13 cellular contexts compared by ENCODE assay signal in the genomic region with DNA sequence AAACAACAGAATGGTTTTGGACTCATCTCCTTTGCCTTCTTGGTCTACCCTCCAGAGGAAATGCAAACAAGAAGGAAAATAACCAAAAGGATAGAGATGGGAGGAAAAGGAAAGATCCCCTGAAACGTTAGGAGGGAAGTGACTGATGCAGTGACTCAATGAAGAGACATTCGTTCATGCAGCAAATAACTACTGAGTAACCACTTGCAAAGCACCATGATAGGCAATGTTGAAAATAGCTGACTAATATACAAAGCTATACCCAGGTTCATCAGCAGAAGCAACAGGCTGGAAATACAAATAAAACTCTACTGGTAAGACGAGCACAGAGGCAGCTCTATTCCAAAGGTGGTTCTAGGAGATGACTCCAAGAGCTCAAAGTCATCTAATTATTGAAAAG. TPM values are rescaled to one million over a fixed set of nuclear protein-coding genes. Genes with fewer than 3 reads are reported as not detected.
DNase-seq lines count a peak whose midpoint lies in the region; ATAC-seq and TF ChIP-seq lines count a peak whose summit lies in the region.
"Had no signal": no experiment of that assay in that cellular context is flagged by ENCODE, and none has a peak within 500 bp of the region (broad histone marks: within the 10 kb centered on the region; RNA-seq: fewer than 3 reads in every experiment).

No MANE protein-coding gene starts in this region.

- H3K9me3 ChIP-seq in HCT116 (ENCODE audit: control insufficient read depth in 1 of 2, insufficient read depth in 1 of 2, low read depth in 1 of 2, low read length in 2 of 2) (no peaks in the 10 kb centered on the region), hepatocyte (ENCODE audit: low read depth) (no peaks in the 10 kb centered on the region), spleen (no peaks in the 10 kb centered on the region)
- H3K9me3 ChIP-seq: Caco-2 had no signal

- ATAC-seq in HCT116 (peak; percentile 50; the same call in 1 of the 2 replicates), GM18505 (IDR thresholded peaks at IDR 0.05; ENCODE audit: unreplicated experiment) (no peak)

- H3K4me3 ChIP-seq in HCT116 (replicated peaks in 1 of 2; ENCODE audit: low read depth in 1 of 2, low read length in 2 of 2) = 0 out of 4 replicates have a peak overlapping the region, but pooled peaks of 1 of the 2 experiments have one; percentile 1
- H3K4me3 ChIP-seq in hepatocyte = no peak overlapping the region
- H3K4me3 ChIP-seq in spleen = no peak overlapping the region

- RAD21 ChIA-PET in HCT116 (lab: Charles Lee; ENCODE audit: low non-redundant PET in 1 of 2, low total read pairs in 2 of 2, uncharacterized antibody in 2 of 2, unreplicated experiment in 2 of 2) = no interaction called here

- TF ChIP-seq POLR2A in HCT116 (IDR thresholded peaks at IDR 0.05; ENCODE audit: borderline replicate concordance, extremely low read depth, insufficient read depth, insufficient read length) = no peak
- TF ChIP-seq POLR2A in spleen (IDR thresholded peaks at IDR 0.05) = no peak
- TF ChIP-seq POLR2A in GM18505 (IDR thresholded peaks at IDR 0.05; ENCODE audit: borderline replicate concordance, extremely low read depth, insufficient read depth, insufficient read length) = no peak

- H3K9me2 ChIP-seq in HCT116 (ENCODE audit: insufficient read depth) (no peaks in the 10 kb centered on the region), hepatocyte (replicated peaks; ENCODE audit: insufficient read depth) (no peaks in the 10 kb centered on the region)

- CTCF ChIA-PET in HCT116 (lab: Charles Lee) = interaction anchor here (1.4 kb wide), 1 partner anchor 64 kb away, joined by 5 read pairs; no protein-coding TSS in a partner anchor

- 66% methylated on average over 3 of the region's 3 CpGs for WGBS in hepatocyte (ENCODE audit: low lambda C conversion rate, missing lambda C conversion rate)
- WGBS in spleen, 5 donors = 48 to 70% (median 53%) methylated on average over 3 of the region's 3 CpGs

- H3K4me2 ChIP-seq in HCT116 (ENCODE audit: low read length) (peak overlapping the region; percentile 43), hepatocyte (no peak overlapping the region)

- TF ChIP-seq CTCF in HCT116 (IDR thresholded peaks at IDR 0.05 in 2 of 3, conservative IDR thresholded peaks at IDR 0.05 in 1 of 3; ENCODE audit: borderline replicate concordance in 1 of 3, insufficient read depth in 1 of 3, low read depth in 2 of 3, low read length in 2 of 3) (no peak), hepatocyte (IDR thresholded peaks at IDR 0.05; ENCODE audit: poor library complexity) (no peak), spleen (IDR thresholded peaks at IDR 0.05 in 8 of 11, conservative IDR thresholded peaks at IDR 0.05 in 3 of 11) (no peak)

- H4K20me1 ChIP-seq in HCT116 (ENCODE audit: insufficient read depth) = no peaks in the 10 kb centered on the region
- no peaks in the 10 kb centered on the region for H4K20me1 ChIP-seq in hepatocyte (ENCODE audit: insufficient read depth, poor library complexity, severe bottlenecking)

- intact Hi-C loops in HCT116 (cut with micrococcal nuclease) (no loop called here), spleen (cut with DNase I; ENCODE audit: low total_unique reads) (no loop called here)

- H3K79me2 ChIP-seq in HCT116 (ENCODE audit: insufficient read depth, low read length) (no peaks in the 10 kb centered on the region), hepatocyte (peaks cover 9% of the 10 kb centered on the region)

- no peak overlapping the region for H3K9ac ChIP-seq in HCT116 (ENCODE audit: low read length)
- H3K9ac ChIP-seq: parathyroid adenoma had no signal

- POLR2A ChIA-PET in HCT116 (lab: Charles Lee) = interaction anchor here (0.9 kb wide), 1 partner anchor 25 kb away, joined by 3 read pairs; no protein-coding TSS in a partner anchor

- in situ Hi-C loops in ACHN (cut with HindIII; ENCODE audit: low pct_ligation_motif_present, low pct_unique_long_range_greater_than_20kb, low sequenced_read_pairs) = no loop called here

- no peaks in the 10 kb centered on the region for H3K36me3 ChIP-seq in HCT116 (ENCODE audit: control insufficient read depth in 1 of 2, insufficient read depth in 2 of 2, low read length in 2 of 2)
- H3K36me3 ChIP-seq in hepatocyte (replicated peaks; ENCODE audit: insufficient read depth, low read depth) = no peaks in the 10 kb centered on the region
- peaks cover 0 to 92% (median 23%) of the 10 kb centered on the region in 6 donors for H3K36me3 ChIP-seq in spleen

- H3K4me1 ChIP-seq in HCT116 (ENCODE audit: control insufficient read depth in 1 of 2, insufficient read depth in 2 of 2, low read length in 2 of 2) (peaks cover 0 to 20% of the 10 kb centered on the region in 2 experiments; a peak in 2 of 4 replicates), hepatocyte (ENCODE audit: insufficient read depth) (no peaks in the 10 kb centered on the region), spleen (no peaks in the 10 kb centered on the region)
- H3K4me1 ChIP-seq: Caco-2, parathyroid adenoma had no signal

- DNase-seq in ACHN = peak; percentile 95
- peak; percentile 10 for DNase-seq in HCT116 (ENCODE audit: low read depth, low spot score)
- DNase-seq in amniotic epithelial cell (ENCODE audit: low read depth) = peak; percentile 85
- DNase-seq in hepatocyte (ENCODE audit: low spot score) = peak; percentile 10
- no peak for DNase-seq in spleen
- no peak for DNase-seq in activated gamma-delta T cell (lab: John Stamatoyannopoulos, UW)
- DNase-seq in AML-193 (lab: John Stamatoyannopoulos, UW) = no peak
- DNase-seq: Caco-2, cortex of kidney, NCI-H69, T-helper 9 cell had no signal

- no peaks in the 10 kb centered on the region for H3K27me3 ChIP-seq in HCT116 (ENCODE audit: insufficient read depth, low read length)
- H3K27me3 ChIP-seq in hepatocyte = no peaks in the 10 kb centered on the region
- H3K27me3 ChIP-seq in spleen (replicated peaks in 1 of 7) = no peaks in the 10 kb centered on the region

- H2AFZ ChIP-seq in HCT116 (ENCODE audit: low read depth, low read length, poor library complexity, severe bottlenecking) (no peak overlapping the region), hepatocyte (no peak overlapping the region)
- H2AFZ ChIP-seq: parathyroid adenoma had no signal

- H3K27ac ChIP-seq in HCT116 (ENCODE audit: low read depth, low read length) (no peak overlapping the region), hepatocyte (peak overlapping the region; percentile 64), spleen (no peak overlapping the region)
- H3K27ac ChIP-seq: parathyroid adenoma had no signal

- no peak for TF ChIP-seq RAD21 in HCT116 (IDR thresholded peaks at IDR 0.05; ENCODE audit: low read depth)

- no TSS peak for BruUV-seq in HCT116 (replicated peaks; lab: Mats Ljungman, UMichigan)

TF ChIP-seq in HCT116, 20 proteins besides CTCF, POLR2A, EP300 and RAD21:
- TF ChIP-seq YY1 (IDR thresholded peaks at IDR 0.05; ENCODE audit: extremely low read depth, insufficient replicate concordance, low read depth, low read length) = no peak
- TF ChIP-seq SRF (IDR thresholded peaks at IDR 0.05; ENCODE audit: low read depth) = 0 out of 2 replicates have a peak, but pooled peaks have one; percentile 39
- peak; percentile 48; the same call in 1 of the 2 replicates for TF ChIP-seq FOSL1 (IDR thresholded peaks at IDR 0.05; ENCODE audit: low read depth)
- TF ChIP-seq, protein P1, sequence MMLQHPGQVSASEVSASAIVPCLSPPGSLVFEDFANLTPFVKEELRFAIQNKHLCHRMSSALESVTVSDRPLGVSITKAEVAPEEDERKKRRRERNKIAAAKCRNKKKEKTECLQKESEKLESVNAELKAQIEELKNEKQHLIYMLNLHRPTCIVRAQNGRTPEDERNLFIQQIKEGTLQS (IDR thresholded peaks at IDR 0.05) = no peak
- TF ChIP-seq, protein P2, sequence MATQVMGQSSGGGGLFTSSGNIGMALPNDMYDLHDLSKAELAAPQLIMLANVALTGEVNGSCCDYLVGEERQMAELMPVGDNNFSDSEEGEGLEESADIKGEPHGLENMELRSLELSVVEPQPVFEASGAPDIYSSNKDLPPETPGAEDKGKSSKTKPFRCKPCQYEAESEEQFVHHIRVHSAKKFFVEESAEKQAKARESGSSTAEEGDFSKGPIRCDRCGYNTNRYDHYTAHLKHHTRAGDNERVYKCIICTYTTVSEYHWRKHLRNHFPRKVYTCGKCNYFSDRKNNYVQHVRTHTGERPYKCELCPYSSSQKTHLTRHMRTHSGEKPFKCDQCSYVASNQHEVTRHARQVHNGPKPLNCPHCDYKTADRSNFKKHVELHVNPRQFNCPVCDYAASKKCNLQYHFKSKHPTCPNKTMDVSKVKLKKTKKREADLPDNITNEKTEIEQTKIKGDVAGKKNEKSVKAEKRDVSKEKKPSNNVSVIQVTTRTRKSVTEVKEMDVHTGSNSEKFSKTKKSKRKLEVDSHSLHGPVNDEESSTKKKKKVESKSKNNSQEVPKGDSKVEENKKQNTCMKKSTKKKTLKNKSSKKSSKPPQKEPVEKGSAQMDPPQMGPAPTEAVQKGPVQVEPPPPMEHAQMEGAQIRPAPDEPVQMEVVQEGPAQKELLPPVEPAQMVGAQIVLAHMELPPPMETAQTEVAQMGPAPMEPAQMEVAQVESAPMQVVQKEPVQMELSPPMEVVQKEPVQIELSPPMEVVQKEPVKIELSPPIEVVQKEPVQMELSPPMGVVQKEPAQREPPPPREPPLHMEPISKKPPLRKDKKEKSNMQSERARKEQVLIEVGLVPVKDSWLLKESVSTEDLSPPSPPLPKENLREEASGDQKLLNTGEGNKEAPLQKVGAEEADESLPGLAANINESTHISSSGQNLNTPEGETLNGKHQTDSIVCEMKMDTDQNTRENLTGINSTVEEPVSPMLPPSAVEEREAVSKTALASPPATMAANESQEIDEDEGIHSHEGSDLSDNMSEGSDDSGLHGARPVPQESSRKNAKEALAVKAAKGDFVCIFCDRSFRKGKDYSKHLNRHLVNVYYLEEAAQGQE (IDR thresholded peaks at IDR 0.05; ENCODE audit: low read depth) = no peak
- no peak for TF ChIP-seq ZFX (IDR thresholded peaks at IDR 0.05)
- no peak for TF ChIP-seq EGR1 (IDR thresholded peaks at IDR 0.05; ENCODE audit: low read depth)
- 0 out of 2 replicates have a peak, but pooled peaks have one; percentile 17 for TF ChIP-seq CEBPB (IDR thresholded peaks at IDR 0.05; ENCODE audit: low read depth)
- peak; percentile 40 for TF ChIP-seq SP1 (IDR thresholded peaks at IDR 0.05; ENCODE audit: low read depth)
- peak; percentile 47 for TF ChIP-seq JUND (IDR thresholded peaks at IDR 0.05)
- TF ChIP-seq, protein P3, sequence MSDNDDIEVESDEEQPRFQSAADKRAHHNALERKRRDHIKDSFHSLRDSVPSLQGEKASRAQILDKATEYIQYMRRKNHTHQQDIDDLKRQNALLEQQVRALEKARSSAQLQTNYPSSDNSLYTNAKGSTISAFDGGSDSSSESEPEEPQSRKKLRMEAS (IDR thresholded peaks at IDR 0.05) = no peak

RNA-seq across cellular contexts. Expression of a gene that starts 41.8 kb away (rescaled TPM):
- 45.4 TPM for total RNA-seq in HCT116 (2021; ENCODE audit: unreplicated experiment)
- polyA plus RNA-seq in HCT116 (2012) = 38.6 and 41.8 TPM in 2 replicates
- total RNA-seq in hepatocyte = 22.8 and 28.7 TPM in 2 replicates
- polyA plus RNA-seq in hepatocyte = 13.4 and 17.1 TPM in 2 replicates
- total RNA-seq in spleen = 10 to 100 TPM; 46.1 to 90.8 (median 61.2) TPM
- polyA plus RNA-seq in spleen = 10 to 100 TPM; 11.3 to 16.9 (median 13.2) TPM

RNA-seq across cellular contexts. Expression of a gene that starts 45.6 kb away (rescaled TPM):
- total RNA-seq in HCT116 (2021; ENCODE audit: unreplicated experiment) = 0.20 TPM
- polyA plus RNA-seq in HCT116 (2012) = 0.36 and 0.44 TPM in 2 replicates
- total RNA-seq in hepatocyte = 1.3 and 1.8 TPM in 2 replicates
- 1.5 and 3.4 TPM in 2 replicates for polyA plus RNA-seq in hepatocyte
- total RNA-seq in spleen = under 1 TPM in 1 of 7 donors, not detected in 6; 0.19 TPM
- not detected for polyA plus RNA-seq in spleen
- total RNA-seq: Caco-2 had no signal

Comparison
In these comparisons a context has a peak if more than half of its experiments do, and no peak if none do; other contexts are left out.
1. DNase-seq: peak in ACHN (single experiment), HCT116 (single experiment), amniotic epithelial cell (single experiment) and hepatocyte (single experiment); none in spleen (single experiment), activated gamma-delta T cell (single experiment) and AML-193 (0 of 2).